Comparison of ENCODE assay signal across 18 cellular contexts in the genomic region with DNA sequence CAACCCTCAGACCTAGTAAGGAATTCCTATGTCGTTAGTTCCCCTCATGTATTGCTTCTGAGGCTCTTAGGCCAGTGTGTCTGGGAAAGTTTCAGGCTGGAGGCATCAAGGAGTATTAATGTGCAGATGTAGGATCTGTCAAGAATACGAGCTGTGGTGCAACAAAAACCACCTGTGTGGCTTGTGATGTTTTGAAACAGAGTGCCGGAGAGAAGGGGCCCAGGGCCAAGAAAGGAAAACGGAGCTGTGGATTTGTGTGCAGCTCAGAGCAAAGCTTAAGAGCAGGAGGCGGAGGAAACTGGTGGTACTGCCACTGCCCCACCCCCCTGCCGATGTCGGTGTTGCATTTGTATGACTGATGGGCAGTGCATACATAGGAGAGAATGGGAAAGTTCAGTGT.
A peak's percentile ranks its signal among the peaks of the same experiment; 100 is the strongest.
DNase-seq lines count a peak whose midpoint lies in the region; ATAC-seq and TF ChIP-seq lines count a peak whose summit lies in the region.
"Had no signal": no experiment of that assay in that cellular context is flagged by ENCODE, and none has a peak within 500 bp of the region (broad histone marks: within the 10 kb centered on the region; RNA-seq: fewer than 3 reads in every experiment).

No MANE protein-coding gene starts in this region.

- TF ChIP-seq CTCF in right atrium auricular region (IDR thresholded peaks at IDR 0.05) (no peak), heart right ventricle (IDR thresholded peaks at IDR 0.05) (no peak), lung (IDR thresholded peaks at IDR 0.05; ENCODE audit: control extremely low read depth, extremely low read depth) (no peak), upper lobe of right lung (IDR thresholded peaks at IDR 0.05) (no peak)

- peak overlapping the region in 1 of 2 donors; percentile 47 for H3K27ac ChIP-seq in right atrium auricular region
- H3K27ac ChIP-seq in heart right ventricle, result peak overlapping the region in 5 of 10 donors; percentile 17 to 39 (median 34)
- H3K27ac ChIP-seq in lung (ENCODE audit: low read depth in 1 of 2, low read length in 1 of 2), result no peak overlapping the region
- no peak overlapping the region for H3K27ac ChIP-seq in upper lobe of right lung
- H3K27ac ChIP-seq: 22Rv1 had no signal

- H3K4me3 ChIP-seq in right atrium auricular region, result no peak overlapping the region
- H3K4me3 ChIP-seq in heart right ventricle, result no peak overlapping the region
- H3K4me3 ChIP-seq in lung, result no peak overlapping the region
- no peak overlapping the region for H3K4me3 ChIP-seq in upper lobe of right lung
- H3K4me3 ChIP-seq: MG63 had no signal

- no peaks in the 10 kb centered on the region for H3K27me3 ChIP-seq in right atrium auricular region
- H3K27me3 ChIP-seq in heart right ventricle, result no peaks in the 10 kb centered on the region
- no peaks in the 10 kb centered on the region for H3K27me3 ChIP-seq in lung (ENCODE audit: control insufficient read depth, insufficient read depth)
- H3K27me3 ChIP-seq in upper lobe of right lung, result no peaks in the 10 kb centered on the region
- H3K27me3 ChIP-seq: BE2C, MG63 had no signal

- peaks cover 0 to 16% of the 10 kb centered on the region in 2 donors for H3K4me1 ChIP-seq in right atrium auricular region
- H3K4me1 ChIP-seq in heart right ventricle, result peaks cover 0 to 20% (median 4%) of the 10 kb centered on the region in 9 donors
- peaks cover 0 to 2% of the 10 kb centered on the region in 2 donors for H3K4me1 ChIP-seq in lung (ENCODE audit: control insufficient read depth in 2 of 2, insufficient read depth in 2 of 2, low read length in 2 of 2)
- no peaks in the 10 kb centered on the region for H3K4me1 ChIP-seq in upper lobe of right lung
- H3K4me1 ChIP-seq: BE2C had no signal

- WGBS in heart right ventricle, 2 donors, result 38 to 57% methylated on average over 7 of the region's 7 CpGs
- 69 to 73% methylated on average over 7 of the region's 7 CpGs for WGBS in lung, 2 donors

- no peak for DNase-seq in Right ventricle myocardium inferior (ENCODE audit: missing footprints)
- DNase-seq in right atrium auricular region (ENCODE audit: low spot score), result no peak
- peak; percentile 15 to 30 for DNase-seq in heart right ventricle
- peak; percentile 39 for DNase-seq in lung (ENCODE audit: low spot score)
- no peak for DNase-seq in upper lobe of right lung
- DNase-seq in NCI-H2171 treated with DMSO at 0.1 percent for 48 hours (lab: John Stamatoyannopoulos, UW), result no peak
- no peak for DNase-seq in hippocampal formation (lab: John Stamatoyannopoulos, UW)
- DNase-seq: CD8-positive, alpha-beta T cell; DMS79 treated with DMSO at 0.1 percent for 48 hours; GDM1; MG63; NCI-H1092; NCI-H2227 treated with DMSO at 0.1 percent for 48 hours; NCI-H524 treated with DMSO at 0.1 percent for 48 hours had no signal

- peak; percentile 68 for ATAC-seq in Right ventricle myocardium inferior
- ATAC-seq in heart right ventricle, result peak; percentile 16 to 71 (median 50)
- no peak for ATAC-seq in lung (ENCODE audit: insufficient read depth, low FRiP score)
- ATAC-seq in upper lobe of right lung, result peak; percentile 55
- ATAC-seq in HG03135 (IDR thresholded peaks at IDR 0.05; ENCODE audit: unreplicated experiment), result no peak
- ATAC-seq: CD8-positive, alpha-beta T cell; Panc1 had no signal

- H3K9me3 ChIP-seq in right atrium auricular region (no peaks in the 10 kb centered on the region), heart right ventricle (peaks cover 0 to 4% (median 0%) of the 10 kb centered on the region in 11 donors), lung (ENCODE audit: control insufficient read depth in 2 of 2, insufficient read depth in 1 of 2, low read length in 1 of 2) (no peaks in the 10 kb centered on the region), upper lobe of right lung (no peaks in the 10 kb centered on the region)
- H3K9me3 ChIP-seq: BE2C, MG63 had no signal

- intact Hi-C loops in Right ventricle myocardium inferior (cut with DNase I) (loop anchor here (2.0 to 5.0 kb wide), 2 partner anchors 221 to 305 kb away; no protein-coding TSS in a partner anchor), heart right ventricle (cut with DNase I) (loop anchor here (2.0 to 10.0 kb wide), 9 partner anchors 220 to 1123 kb away; no protein-coding TSS in a partner anchor), upper lobe of right lung (cut with DNase I) (loop anchor here (10.0 kb wide), 1 partner anchor 613 kb away; the partner anchor contains the start of gene OSR1)

- H3K36me3 ChIP-seq in right atrium auricular region, result no peaks in the 10 kb centered on the region
- H3K36me3 ChIP-seq in heart right ventricle, result no peaks in the 10 kb centered on the region
- no peaks in the 10 kb centered on the region for H3K36me3 ChIP-seq in lung (ENCODE audit: control insufficient read depth in 2 of 2, insufficient read depth in 2 of 2, low read length in 2 of 2)
- H3K36me3 ChIP-seq in upper lobe of right lung, result no peaks in the 10 kb centered on the region
- H3K36me3 ChIP-seq: BE2C, MG63 had no signal

Comparison
In these comparisons a context has a peak if more than half of its experiments do, and no peak if none do; other contexts are left out.
1. DNase-seq: peak in heart right ventricle (2 of 2) and lung (single experiment); none in Right ventricle myocardium inferior (single experiment), right atrium auricular region (single experiment), upper lobe of right lung (single experiment), NCI-H2171 treated with DMSO at 0.1 percent for 48 hours (single experiment) and hippocampal formation (0 of 2).
2. ATAC-seq: peak in Right ventricle myocardium inferior (single experiment), heart right ventricle (8 of 8) and upper lobe of right lung (single experiment); none in lung (single experiment) and HG03135 (single experiment).